Comparison of ENCODE assay signal across 12 cellular contexts in the genomic region with DNA sequence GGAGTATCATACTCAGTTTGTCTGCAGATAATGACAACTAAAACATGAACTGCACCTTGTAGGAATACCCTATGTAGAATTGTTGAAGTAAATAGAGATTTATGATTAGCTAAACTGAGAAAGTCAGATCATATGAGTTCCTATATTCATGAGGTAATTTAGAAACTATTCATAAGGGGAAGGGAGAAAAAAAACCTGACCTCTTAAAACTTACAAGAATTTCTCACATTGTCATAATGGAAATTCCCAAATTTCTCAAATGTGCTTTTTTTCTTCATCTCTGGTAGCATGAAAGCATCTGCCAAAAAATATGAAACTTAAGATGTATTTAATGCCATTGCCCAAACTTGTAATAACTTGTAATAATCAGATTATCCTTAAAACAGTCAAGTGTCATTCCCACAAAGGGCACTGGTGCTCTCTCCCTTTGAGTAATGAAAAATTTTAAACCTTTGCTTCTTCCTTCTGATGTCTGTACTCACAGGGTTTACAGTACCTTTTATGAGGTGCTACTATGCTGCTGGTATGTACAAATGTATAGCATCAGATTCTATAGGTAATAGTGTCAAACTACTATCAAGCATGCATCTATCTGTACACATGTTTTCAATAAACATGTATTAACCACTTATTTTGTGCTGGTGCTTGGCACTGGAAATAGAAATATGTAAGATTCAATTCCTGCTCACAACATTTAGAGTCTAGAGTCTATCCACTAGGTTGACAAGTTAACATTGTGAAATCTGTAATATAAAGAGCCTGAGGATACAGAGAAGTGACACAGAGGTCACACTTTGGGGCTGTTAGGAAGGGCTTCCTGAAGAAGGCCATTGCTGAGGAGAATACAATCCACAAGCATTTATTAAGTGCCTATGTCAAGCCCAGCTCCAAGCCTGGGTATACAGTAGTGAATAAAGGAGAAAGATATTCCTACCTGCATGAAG. TPM values are rescaled to one million over a fixed set of nuclear protein-coding genes. Genes with fewer than 3 reads are reported as not detected.
A peak's percentile ranks its signal among the peaks of the same experiment; 100 is the strongest.
DNase-seq lines count a peak whose midpoint lies in the region; ATAC-seq, FAIRE-seq and TF ChIP-seq lines count a peak whose summit lies in the region.
"Had no signal": no experiment of that assay in that cellular context is flagged by ENCODE, and none has a peak within 500 bp of the region (broad histone marks: within the 10 kb centered on the region; RNA-seq: fewer than 3 reads in every experiment).

No MANE protein-coding gene starts in this region.

- intact Hi-C loops in dendritic cell treated with granulocyte-macrophage colony-stimulating factor and Interleukin-4, amounts not matched to agents 40 ng/mL and 50 ng/mL, for 4 days (cut with micrococcal nuclease): loop anchor here (2.0 to 10.0 kb wide), 2 partner anchors 17 to 45 kb away; a partner anchor contains a TSS

- H3K4me3 Mint-ChIP-seq in dendritic cell treated with granulocyte-macrophage colony-stimulating factor and Interleukin-4, amounts not matched to agents 40 ng/mL and 50 ng/mL, for 4 days: no peak overlapping the region

- no peaks in the 10 kb centered on the region for H3K27me3 Mint-ChIP-seq in dendritic cell treated with granulocyte-macrophage colony-stimulating factor and Interleukin-4, amounts not matched to agents 40 ng/mL and 50 ng/mL, for 4 days

- FAIRE-seq in GM12891 (lab: Jason Lieb, UNC): peak; percentile 9

- H3K36me3 Mint-ChIP-seq in dendritic cell treated with granulocyte-macrophage colony-stimulating factor and Interleukin-4, amounts not matched to agents 40 ng/mL and 50 ng/mL, for 4 days (ENCODE audit: low read depth): peaks cover 6% of the 10 kb centered on the region

- peaks cover 12% of the 10 kb centered on the region for H3K9me3 Mint-ChIP-seq in dendritic cell treated with granulocyte-macrophage colony-stimulating factor and Interleukin-4, amounts not matched to agents 40 ng/mL and 50 ng/mL, for 4 days

- peak overlapping the region; percentile 81 for H3K27ac Mint-ChIP-seq in dendritic cell treated with granulocyte-macrophage colony-stimulating factor and Interleukin-4, amounts not matched to agents 40 ng/mL and 50 ng/mL, for 4 days

- peak; percentile 46 for ATAC-seq in GM19455 (IDR thresholded peaks at IDR 0.05; ENCODE audit: unreplicated experiment)
- ATAC-seq in HG03103 (IDR thresholded peaks at IDR 0.05; ENCODE audit: low read depth, unreplicated experiment): peak; percentile 49
- ATAC-seq in GM19324 (IDR thresholded peaks at IDR 0.05; ENCODE audit: low FRiP score, unreplicated experiment): no peak
- ATAC-seq: gastroesophageal sphincter had no signal

- DNase-seq in GM12891 (ENCODE audit: insufficient read length, low spot score) (no peak), COLO829 (ENCODE audit: low spot score) (no peak), NCI-H1105 treated with DMSO at 0.1 percent for 48 hours (lab: John Stamatoyannopoulos, UW) (no peak), midbrain (lab: John Stamatoyannopoulos, UW) (no peak)
- DNase-seq: anterior cingulate cortex, DMS53, NCI-H2107 had no signal

- no peak for TF ChIP-seq POLR2A in GM12891 (IDR thresholded peaks at IDR 0.05; ENCODE audit: low read depth, low read length)

- peaks cover 41% of the 10 kb centered on the region for H3K4me1 Mint-ChIP-seq in dendritic cell treated with granulocyte-macrophage colony-stimulating factor and Interleukin-4, amounts not matched to agents 40 ng/mL and 50 ng/mL, for 4 days (ENCODE audit: low read depth)

TF ChIP-seq in GM12891, 5 proteins besides CTCF, POLR2A, EP300 and RAD21:
- TF ChIP-seq PAX5 (IDR thresholded peaks at IDR 0.05; ENCODE audit: insufficient read depth, low read length, severe bottlenecking) (no peak), SPI1 (IDR thresholded peaks at IDR 0.05; ENCODE audit: low read depth, low read length) (peak; percentile 41), POLR2AphosphoS5 (IDR thresholded peaks at IDR 0.05; ENCODE audit: low read depth, low read length) (no peak), POU2F2 (IDR thresholded peaks at IDR 0.05; ENCODE audit: low read depth, low read length) (no peak), TAF1 (IDR thresholded peaks at IDR 0.05; ENCODE audit: low read depth, low read length) (no peak)

RNA-seq across cellular contexts. Expression of a gene that starts 17.4 kb away (rescaled TPM):
- polyA plus RNA-seq in GM12891 (2012; ENCODE audit: low read depth, missing spikeins): 37.6 TPM

RNA-seq across cellular contexts. Expression of a gene that starts 29.2 kb away (rescaled TPM):
- 12.4 TPM for polyA plus RNA-seq in GM12891 (2012; ENCODE audit: low read depth, missing spikeins)
